In the genomic region with DNA sequence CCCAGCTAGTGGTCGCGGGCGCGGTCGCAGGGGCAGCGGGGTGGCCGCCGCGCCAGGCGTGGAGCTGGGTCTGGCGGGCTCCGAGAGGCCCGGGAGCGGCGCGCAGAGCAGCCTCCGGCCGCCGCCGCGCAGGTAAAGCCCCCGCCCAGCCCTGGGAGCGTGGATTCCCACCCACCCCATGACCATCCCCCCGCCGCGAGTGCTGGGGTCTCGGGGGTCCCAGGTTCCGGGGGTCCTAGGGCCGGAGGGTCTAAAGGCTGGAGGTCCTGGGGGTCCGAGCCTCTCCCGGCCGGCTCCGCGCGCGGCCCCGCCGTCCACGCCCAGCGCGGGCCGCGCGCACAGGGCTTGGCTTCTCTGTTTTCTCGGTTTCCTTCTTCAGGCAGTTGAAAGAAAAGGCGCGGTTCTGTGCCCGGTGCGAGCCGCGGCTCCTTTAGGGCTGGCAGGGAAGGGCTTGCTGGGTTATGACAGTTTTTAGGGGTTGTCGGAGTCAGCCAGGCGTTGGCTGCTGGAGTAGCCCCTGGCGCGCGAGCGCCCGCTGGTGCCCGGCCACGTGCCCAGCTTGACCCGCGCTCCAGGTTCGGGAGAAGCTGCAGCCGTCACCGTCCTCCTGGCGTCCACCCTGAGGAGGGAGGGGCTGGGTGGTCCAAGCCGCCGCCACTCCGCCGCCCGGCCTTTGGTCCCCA, we compare ENCODE assay signal across 8 cellular contexts. TPM values are rescaled to one million over a fixed set of nuclear protein-coding genes. Genes with fewer than 3 reads are reported as not detected.
A peak's percentile ranks its signal among the peaks of the same experiment; 100 is the strongest.
DNase-seq lines count a peak whose midpoint lies in the region; ATAC-seq and TF ChIP-seq lines count a peak whose summit lies in the region.

No MANE protein-coding gene starts in this region.

- TF ChIP-seq CTCF in Calu3 (IDR thresholded peaks at IDR 0.05; ENCODE audit: unreplicated experiment) (no peak), choroid plexus epithelial cell (conservative IDR thresholded peaks at IDR 0.05; ENCODE audit: low read depth, low read length) (no peak), lower leg skin (IDR thresholded peaks at IDR 0.05) (no peak)

- peak; percentile 42 for ATAC-seq in HG02588 (IDR thresholded peaks at IDR 0.05; ENCODE audit: unreplicated experiment)
- ATAC-seq in stimulated activated effector memory CD8-positive, alpha-beta T cell treated with anti-CD3 and anti-CD28 coated beads, Interleukin-12 subunit alpha, Interleukin-12 subunit beta, amount 100 ng/mL, for 72 hours: peak; percentile 66
- ATAC-seq in HG03439 (IDR thresholded peaks at IDR 0.05; ENCODE audit: unreplicated experiment): no peak

- H3K9me3 Mint-ChIP-seq in Calu3 (ENCODE audit: low read depth, unreplicated experiment): no peaks in the 10 kb centered on the region
- peaks cover 7% of the 10 kb centered on the region for H3K9me3 Mint-ChIP-seq in stimulated activated effector memory CD8-positive, alpha-beta T cell treated with anti-CD3 and anti-CD28 coated beads, Interleukin-12 subunit alpha, Interleukin-12 subunit beta, amount 100 ng/mL, for 72 hours

- TF ChIP-seq POLR2A in lower leg skin (IDR thresholded peaks at IDR 0.05): no peak

- BruUV-seq in Calu3 (replicated peaks; lab: Mats Ljungman, UMichigan): no TSS peak

- H3K36me3 Mint-ChIP-seq in Calu3 (ENCODE audit: insufficient read depth, unreplicated experiment): peaks cover 6% of the 10 kb centered on the region
- no peaks in the 10 kb centered on the region for H3K36me3 Mint-ChIP-seq in stimulated activated effector memory CD8-positive, alpha-beta T cell treated with anti-CD3 and anti-CD28 coated beads, Interleukin-12 subunit alpha, Interleukin-12 subunit beta, amount 100 ng/mL, for 72 hours

- H3K27me3 Mint-ChIP-seq in Calu3 (ENCODE audit: unreplicated experiment): peaks cover 18% of the 10 kb centered on the region

- intact Hi-C loops in Calu3 (cut with micrococcal nuclease; ENCODE audit: unreplicated experiment) (no loop called here), lower leg skin (cut with DNase I; ENCODE audit: low total_unique reads) (no loop called here)

- H3K4me3 ChIP-seq in choroid plexus epithelial cell (ENCODE audit: low read depth, low read length) (peak overlapping the region; percentile 55), lower leg skin (ENCODE audit: low read depth, poor library complexity, severe bottlenecking) (peak overlapping the region; percentile 46)

- CTCF ChIA-PET in Calu3 (lab: Charles Lee): interaction anchor here (0.9 kb wide), 1 partner anchor 158 kb away, joined by 3 read pairs; no protein-coding TSS in a partner anchor

- peak; percentile 49 for DNase-seq in Calu3
- peak; percentile 79 for DNase-seq in RPMI8226
- DNase-seq in choroid plexus epithelial cell (ENCODE audit: low read depth): peak; percentile 11
- no peak for DNase-seq in lower leg skin (ENCODE audit: low spot score in 2 of 2)
- peak in 1 of 2 donors; percentile 60 for DNase-seq in stimulated activated effector memory CD8-positive, alpha-beta T cell treated with anti-CD3 and anti-CD28 coated beads, Interleukin-12 subunit alpha, Interleukin-12 subunit beta, amount 100 ng/mL, for 72 hours (ENCODE audit: low spot score in 2 of 2)
- DNase-seq in GDM1 (lab: John Stamatoyannopoulos, UW): no peak

- WGBS in lower leg skin, 2 donors: 0 to 1% methylated on average over 17 to 23 of the region's 71 CpGs

- H3K4me1 Mint-ChIP-seq in Calu3 (ENCODE audit: low read depth, unreplicated experiment): no peaks in the 10 kb centered on the region
- H3K4me1 Mint-ChIP-seq in stimulated activated effector memory CD8-positive, alpha-beta T cell treated with anti-CD3 and anti-CD28 coated beads, Interleukin-12 subunit alpha, Interleukin-12 subunit beta, amount 100 ng/mL, for 72 hours: peaks cover 8% of the 10 kb centered on the region

- H3K27ac Mint-ChIP-seq in Calu3 (ENCODE audit: unreplicated experiment): no peak overlapping the region
- no peak overlapping the region for H3K27ac Mint-ChIP-seq in stimulated activated effector memory CD8-positive, alpha-beta T cell treated with anti-CD3 and anti-CD28 coated beads, Interleukin-12 subunit alpha, Interleukin-12 subunit beta, amount 100 ng/mL, for 72 hours

- H3K4me3 Mint-ChIP-seq in Calu3 (ENCODE audit: low read depth, unreplicated experiment): peak overlapping the region; percentile 41
- peak overlapping the region; percentile 63 for H3K4me3 Mint-ChIP-seq in stimulated activated effector memory CD8-positive, alpha-beta T cell treated with anti-CD3 and anti-CD28 coated beads, Interleukin-12 subunit alpha, Interleukin-12 subunit beta, amount 100 ng/mL, for 72 hours

RNA-seq across cellular contexts. Expression of a gene that starts 0.4 kb away (rescaled TPM):
- total RNA-seq in Calu3 (2022) (0.40 and 0.61 TPM in 2 replicates), lower leg skin (1 to 10 TPM; 2.9 to 5.8 (median 3.2) TPM)

Comparison
In these comparisons a context has a peak if more than half of its experiments do, and no peak if none do; other contexts are left out.
1. DNase-seq: peak in Calu3 (single experiment), RPMI8226 (single experiment) and choroid plexus epithelial cell (single experiment); none in lower leg skin (0 of 2) and GDM1 (single experiment).